In genomic region chr4:9604596-9605155, GRCh38 we compare ENCODE assay signal across 7 cellular contexts.
DNase-seq lines count a peak whose midpoint lies in the region; ATAC-seq and TF ChIP-seq lines count a peak whose summit lies in the region.
"Not testable (repeated sequence)": the region's sequence is repeated elsewhere in the genome, so short reads cannot be mapped to it uniquely, and the experiment has no call there.

No MANE protein-coding gene starts in this region.

- intact Hi-C loops in prostate gland (cut with DNase I): not testable (repeated sequence)

- not testable (repeated sequence) for H4K5ac ChIP-seq in mesendoderm (ENCODE audit: low read length)

- TF ChIP-seq POLR2A in prostate gland (IDR thresholded peaks at IDR 0.05): not testable (repeated sequence)

- H3K79me2 ChIP-seq in Loucy (ENCODE audit: insufficient read depth, low read length): peaks cover 15% of the 10 kb centered on the region; the same call in 1 of the 2 replicates
- H3K79me2 ChIP-seq in mesendoderm (ENCODE audit: control insufficient read depth, insufficient read depth, low read length): not testable (repeated sequence)

- not testable (repeated sequence) for H2AK5ac ChIP-seq in mesendoderm (ENCODE audit: low read length)

- H2BK15ac ChIP-seq in mesendoderm (replicated peaks; ENCODE audit: low read depth): not testable (repeated sequence)

- not testable (repeated sequence) for H3K27me3 ChIP-seq in Loucy (ENCODE audit: insufficient read depth, low read length, poor library complexity, severe bottlenecking); mesendoderm (ENCODE audit: insufficient read depth, low read length, poor library complexity); prostate gland (replicated peaks; ENCODE audit: insufficient read depth)

- H3K9me2 ChIP-seq in Loucy (replicated peaks; ENCODE audit: low read depth, low read length): not testable (repeated sequence)

- not testable (repeated sequence) for H3K36me3 ChIP-seq in Loucy (ENCODE audit: insufficient read depth, low read length); mesendoderm (ENCODE audit: control insufficient read depth, insufficient read depth, low read length); prostate gland

- peak overlapping the region; percentile 57 for H3K9ac ChIP-seq in Loucy (ENCODE audit: low read depth, low read length, poor library complexity, severe bottlenecking)
- not testable (repeated sequence) for H3K9ac ChIP-seq in mesendoderm (ENCODE audit: low read length)

- H3K79me1 ChIP-seq in mesendoderm (ENCODE audit: low read length): not testable (repeated sequence)

- peak overlapping the region; percentile 68 for H3K4me3 ChIP-seq in Loucy (ENCODE audit: low read length, poor library complexity, severe bottlenecking)
- H3K4me3 ChIP-seq in mesendoderm (ENCODE audit: low read length); prostate gland: not testable (repeated sequence)

- peak overlapping the region; percentile 39 for H3K18ac ChIP-seq in mesendoderm (ENCODE audit: low read length)

- CTCF ChIA-PET in activated CD4-positive, alpha-beta memory T cell treated with anti-CD3 and anti-CD28 coated beads, Interleukin-2, amount 10 ng/mL, durations not matched to agents 7 days and 5 days (lab: Charles Lee): interaction anchor here (1.1 to 2.6 kb wide), 2 partner anchors 72 to 99 kb away, joined by 3 to 10 read pairs; no protein-coding TSS in a partner anchor

- peak overlapping the region; percentile 83 for H3K4me3 Mint-ChIP-seq in activated CD4-positive, alpha-beta memory T cell treated with anti-CD3 and anti-CD28 coated beads, Interleukin-2, amount 10 ng/mL, durations not matched to agents 7 days and 5 days
- peak overlapping the region; percentile 84 to 89 for H3K4me3 Mint-ChIP-seq in effector memory CD8-positive, alpha-beta T cell
- H3K4me3 Mint-ChIP-seq in stimulated activated naive B cell treated with anti-CD40 and anti-IgM and Interleukin-4, amounts not matched to agents 10 μg/mL and 1 μg/mL and 100 μg/mL, for 72 hours: peak overlapping the region; percentile 46 to 57

- H3K4me2 ChIP-seq in Loucy (ENCODE audit: low read depth, low read length, poor library complexity, severe bottlenecking): peak overlapping the region; percentile 69
- H3K4me2 ChIP-seq in mesendoderm (ENCODE audit: low read length): not testable (repeated sequence)

- not testable (repeated sequence) for H4K20me1 ChIP-seq in Loucy (ENCODE audit: insufficient read depth, low read length, poor library complexity, severe bottlenecking)

- not testable (repeated sequence) for H3K27me3 Mint-ChIP-seq in activated CD4-positive, alpha-beta memory T cell treated with anti-CD3 and anti-CD28 coated beads, Interleukin-2, amount 10 ng/mL, durations not matched to agents 7 days and 5 days; effector memory CD8-positive, alpha-beta T cell
- H3K27me3 Mint-ChIP-seq in stimulated activated naive B cell treated with anti-CD40 and anti-IgM and Interleukin-4, amounts not matched to agents 10 μg/mL and 1 μg/mL and 100 μg/mL, for 72 hours: peaks cover 0 to 13% of the 10 kb centered on the region in 2 donors

- H3K4me1 Mint-ChIP-seq in activated CD4-positive, alpha-beta memory T cell treated with anti-CD3 and anti-CD28 coated beads, Interleukin-2, amount 10 ng/mL, durations not matched to agents 7 days and 5 days: peaks cover 40% of the 10 kb centered on the region
- peaks cover 26 to 47% of the 10 kb centered on the region in 2 donors for H3K4me1 Mint-ChIP-seq in effector memory CD8-positive, alpha-beta T cell (ENCODE audit: low read depth in 2 of 2)
- H3K4me1 Mint-ChIP-seq in stimulated activated naive B cell treated with anti-CD40 and anti-IgM and Interleukin-4, amounts not matched to agents 10 μg/mL and 1 μg/mL and 100 μg/mL, for 72 hours: peaks cover 8 to 20% of the 10 kb centered on the region in 2 donors

- not testable (repeated sequence) for H3K27ac ChIP-seq in mesendoderm (ENCODE audit: low read depth, low read length)
- peak overlapping the region; percentile 35 to 38 for H3K27ac ChIP-seq in prostate gland

- H2BK5ac ChIP-seq in mesendoderm (ENCODE audit: low read length): not testable (repeated sequence)

- POLR2A ChIA-PET in activated CD4-positive, alpha-beta memory T cell treated with anti-CD3 and anti-CD28 coated beads, Interleukin-2, amount 10 ng/mL, durations not matched to agents 7 days and 5 days (lab: Charles Lee): not testable (repeated sequence)

- H2AFZ ChIP-seq in Loucy (ENCODE audit: low read length): not testable (repeated sequence)

- not testable (repeated sequence) for H3F3A ChIP-seq in Loucy (ENCODE audit: low read depth)

- not testable (repeated sequence) for H3K9me3 ChIP-seq in Loucy (ENCODE audit: insufficient read depth, low read depth, low read length); prostate gland

- TF ChIP-seq CTCF in Loucy (conservative IDR thresholded peaks at IDR 0.05; ENCODE audit: low read length); prostate gland (IDR thresholded peaks at IDR 0.05): not testable (repeated sequence)

- peak; percentile 39 for DNase-seq in activated CD4-positive, alpha-beta memory T cell treated with anti-CD3 and anti-CD28 coated beads, Interleukin-2, amount 10 ng/mL, durations not matched to agents 7 days and 5 days
- peak; percentile 15 for DNase-seq in activated naive CD4-positive, alpha-beta T cell treated with anti-CD3 and anti-CD28 coated beads, Interleukin-2, amount 50 U/mL, for 16 hours
- DNase-seq in effector memory CD8-positive, alpha-beta T cell: peak in 2 of 3 experiments; percentile 2 to 46
- DNase-seq in mesendoderm; prostate gland (ENCODE audit: low spot score); stimulated activated naive B cell treated with anti-CD40 and anti-IgM and Interleukin-4, amounts not matched to agents 10 μg/mL and 1 μg/mL and 100 μg/mL, for 72 hours: not testable (repeated sequence)

- not testable (repeated sequence) for H4K8ac ChIP-seq in mesendoderm (ENCODE audit: low read depth, low read length)

- H3K36me3 Mint-ChIP-seq in activated CD4-positive, alpha-beta memory T cell treated with anti-CD3 and anti-CD28 coated beads, Interleukin-2, amount 10 ng/mL, durations not matched to agents 7 days and 5 days (ENCODE audit: low read depth); effector memory CD8-positive, alpha-beta T cell (ENCODE audit: insufficient read depth); stimulated activated naive B cell treated with anti-CD40 and anti-IgM and Interleukin-4, amounts not matched to agents 10 μg/mL and 1 μg/mL and 100 μg/mL, for 72 hours: not testable (repeated sequence)

- not testable (repeated sequence) for H2BK120ac ChIP-seq in mesendoderm (ENCODE audit: low read depth, low read length)

- peak overlapping the region; percentile 16 for H3K4ac ChIP-seq in mesendoderm (ENCODE audit: low read depth, low read length)

- peak overlapping the region; percentile 95 for H3K27ac Mint-ChIP-seq in activated CD4-positive, alpha-beta memory T cell treated with anti-CD3 and anti-CD28 coated beads, Interleukin-2, amount 10 ng/mL, durations not matched to agents 7 days and 5 days
- peak overlapping the region; percentile 97 to 100 for H3K27ac Mint-ChIP-seq in effector memory CD8-positive, alpha-beta T cell
- H3K27ac Mint-ChIP-seq in stimulated activated naive B cell treated with anti-CD40 and anti-IgM and Interleukin-4, amounts not matched to agents 10 μg/mL and 1 μg/mL and 100 μg/mL, for 72 hours: peak overlapping the region; percentile 39

- H3K23ac ChIP-seq in mesendoderm (ENCODE audit: low read length): not testable (repeated sequence)

- H3K9me3 Mint-ChIP-seq in activated CD4-positive, alpha-beta memory T cell treated with anti-CD3 and anti-CD28 coated beads, Interleukin-2, amount 10 ng/mL, durations not matched to agents 7 days and 5 days; effector memory CD8-positive, alpha-beta T cell; stimulated activated naive B cell treated with anti-CD40 and anti-IgM and Interleukin-4, amounts not matched to agents 10 μg/mL and 1 μg/mL and 100 μg/mL, for 72 hours: not testable (repeated sequence)

- no CpG with 5 or more reads among the region's 10 CpGs for WGBS in mesendoderm (ENCODE audit: extremely low coverage, insufficient coverage, low lambda C conversion rate)
- 38% methylated on average over 10 of the region's 10 CpGs for WGBS in prostate gland

- peaks cover 87% of the 10 kb centered on the region for H3K4me1 ChIP-seq in Loucy (ENCODE audit: insufficient read depth, low read length, poor library complexity, severe bottlenecking)
- H3K4me1 ChIP-seq in mesendoderm (ENCODE audit: control insufficient read depth, low read depth, low read length); prostate gland (replicated peaks): not testable (repeated sequence)

- H3K56ac ChIP-seq in mesendoderm (ENCODE audit: low read length): peak overlapping the region; percentile 49

- not testable (repeated sequence) for ATAC-seq in effector memory CD8-positive, alpha-beta T cell (replicated peaks); stimulated activated naive B cell treated with anti-CD40 and anti-IgM and Interleukin-4, amounts not matched to agents 10 μg/mL and 1 μg/mL and 100 μg/mL, for 72 hours (replicated peaks)

Comparison
In these comparisons a context has a peak if more than half of its experiments do, and no peak if none do; other contexts are left out.
1. H3K27ac Mint-ChIP-seq: peak in every context shown above with its lines; median percentile 98 in effector memory CD8-positive, alpha-beta T cell; 95 in activated CD4-positive, alpha-beta memory T cell treated with anti-CD3 and anti-CD28 coated beads, Interleukin-2, amount 10 ng/mL, durations not matched to agents 7 days and 5 days; 39 in stimulated activated naive B cell treated with anti-CD40 and anti-IgM and Interleukin-4, amounts not matched to agents 10 μg/mL and 1 μg/mL and 100 μg/mL, for 72 hours.